In the genomic region with DNA sequence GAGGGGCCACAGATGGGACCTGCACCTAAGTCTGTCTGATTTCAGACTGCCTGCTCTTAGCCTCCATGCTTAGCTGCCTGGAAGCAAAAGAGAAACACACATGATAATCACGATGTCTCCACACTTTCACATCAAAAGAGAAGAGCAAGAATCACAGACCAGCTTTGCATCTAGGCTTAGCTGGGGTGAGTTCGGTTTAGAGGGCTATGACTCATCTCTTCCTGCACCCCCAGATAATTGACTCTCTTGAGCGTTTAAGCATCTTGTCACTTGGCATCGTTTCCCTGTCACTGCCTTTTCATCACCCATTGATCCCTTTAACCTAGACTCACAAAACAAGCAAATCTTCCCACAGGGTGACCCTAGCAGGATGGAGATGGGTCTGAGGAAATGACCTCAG, we compare ENCODE assay signal across 33 cellular contexts.
"Had no signal": no experiment of that assay in that cellular context is flagged by ENCODE, and none has a peak within 500 bp of the region (broad histone marks: within the 10 kb centered on the region; RNA-seq: fewer than 3 reads in every experiment).

No MANE protein-coding gene starts in this region.

- H3K27me3 ChIP-seq: MG63, SJCRH30 had no signal

- H3K36me3 ChIP-seq: MG63, SJCRH30 had no signal

- H3K27ac ChIP-seq: PC-9, RWPE1, SJCRH30, SK-N-MC had no signal

- H3K9me3 ChIP-seq: MG63, SJCRH30 had no signal

- H2AFZ ChIP-seq: PC-9 had no signal

- H3K4me3 ChIP-seq: MG63, PC-9, SJCRH30, SK-N-MC had no signal

- FAIRE-seq: RCC 7860 had no signal

- ATAC-seq: Panc1, Right ventricle myocardium inferior, SK-N-SH treated with all-trans-retinoic acid at 6 μM for 48 hours had no signal

- H3K4me2 ChIP-seq: PC-9 had no signal

- DNase-seq: Kasumi-1, KG1, MG63, NCI-H1048, NCI-H1092 treated with DMSO at 0.1 percent for 48 hours, NCI-H1105 treated with DMSO at 0.1 percent for 48 hours, NCI-H1417, NCI-H1436, NCI-H146, NCI-H1694, NCI-H187, NCI-H1930, NCI-H2029 treated with DMSO at 0.1 percent for 48 hours, NCI-H2081 treated with DMSO at 0.1 percent for 48 hours, NCI-H2107, NCI-H2171, NCI-H226, NCI-H446 treated with DMSO at 0.1 percent for 48 hours, NCI-H510A, NCI-H526, NCI-H69, NCI-H748 treated with DMSO at 0.1 percent for 48 hours, NCI-H82, PC-9, SHP77, SIG-M5, SJCRH30 had no signal
